ENCODE assay signal across 10 cellular contexts in genomic region chr14:69573841-69574265, GRCh38. TPM values are rescaled to one million over a fixed set of nuclear protein-coding genes. Genes with fewer than 3 reads are reported as not detected.
DNase-seq lines count a peak whose midpoint lies in the region; ATAC-seq and TF ChIP-seq lines count a peak whose summit lies in the region.
"Had no signal": no experiment of that assay in that cellular context is flagged by ENCODE, and none has a peak within 500 bp of the region (broad histone marks: within the 10 kb centered on the region; RNA-seq: fewer than 3 reads in every experiment).

No MANE protein-coding gene starts in this region.

- peaks cover 22% of the 10 kb centered on the region for H3K36me3 Mint-ChIP-seq in Calu3 (ENCODE audit: insufficient read depth, unreplicated experiment)
- H3K36me3 Mint-ChIP-seq in activated T-cell treated with anti-CD3 and anti-CD28 coated beads, Interleukin-2, amount 50 U/mL, for 4 hours (ENCODE audit: insufficient read depth), result no peaks in the 10 kb centered on the region

- H2AFZ ChIP-seq in Karpas-422 (ENCODE audit: low read length), result no peak overlapping the region

- intact Hi-C loops in Calu3 (cut with micrococcal nuclease; ENCODE audit: unreplicated experiment), result loop anchor here (1.0 to 10.0 kb wide), 4 partner anchors 39 to 331 kb away; no protein-coding TSS in a partner anchor

- no peaks in the 10 kb centered on the region for H3K79me2 ChIP-seq in Karpas-422 (ENCODE audit: low read length)

- DNase-seq in Calu3, result no peak
- DNase-seq in Karpas-422, result peak; percentile 83
- DNase-seq in activated T-cell treated with anti-CD3 and anti-CD28 coated beads, Interleukin-2, amount 50 U/mL, for 4 hours, result no peak
- DNase-seq in kidney glomerular epithelial cell (lab: John Stamatoyannopoulos, UW), result no peak

- H3K4me1 ChIP-seq in Karpas-422 (ENCODE audit: low read length) (peaks cover 16% of the 10 kb centered on the region), muscle layer of duodenum (ENCODE audit: control insufficient read depth in 1 of 2, insufficient read depth in 2 of 2, low read length in 2 of 2) (peaks cover 0 to 37% of the 10 kb centered on the region in 2 donors)

- no peaks in the 10 kb centered on the region for H3K27me3 ChIP-seq in Karpas-422 (ENCODE audit: low read length)
- peaks cover 41% of the 10 kb centered on the region for H3K27me3 ChIP-seq in muscle layer of duodenum (ENCODE audit: low read depth, low read length)

- CTCF ChIA-PET in Calu3 (lab: Charles Lee), result interaction anchor here (0.9 to 1.4 kb wide), 3 partner anchors 29 to 38 kb away, joined by 3 to 6 read pairs (median 3); no protein-coding TSS in a partner anchor

- no peaks in the 10 kb centered on the region for H3K36me3 ChIP-seq in Karpas-422 (ENCODE audit: insufficient read depth, low read length)
- no peaks in the 10 kb centered on the region for H3K36me3 ChIP-seq in muscle layer of duodenum (ENCODE audit: control insufficient read depth in 1 of 2, insufficient read depth in 2 of 2, low read length in 2 of 2)

- H4K20me1 ChIP-seq in Karpas-422 (ENCODE audit: insufficient read depth, low read depth, low read length), result no peaks in the 10 kb centered on the region

- peak overlapping the region; percentile 31; the same call in 1 of the 2 replicates for H3K9ac ChIP-seq in Karpas-422 (ENCODE audit: low read length)

- BruUV-seq in Calu3 (replicated peaks; lab: Mats Ljungman, UMichigan), result no TSS peak

- H3K27me3 Mint-ChIP-seq in Calu3 (ENCODE audit: unreplicated experiment), result peaks cover 70% of the 10 kb centered on the region
- H3K27me3 Mint-ChIP-seq in activated T-cell treated with anti-CD3 and anti-CD28 coated beads, Interleukin-2, amount 50 U/mL, for 4 hours (ENCODE audit: low read depth), result peaks cover 62% of the 10 kb centered on the region

- H3K4me3 Mint-ChIP-seq in Calu3 (ENCODE audit: low read depth, unreplicated experiment), result peak overlapping the region; percentile 55
- peak overlapping the region; percentile 82 for H3K4me3 Mint-ChIP-seq in activated T-cell treated with anti-CD3 and anti-CD28 coated beads, Interleukin-2, amount 50 U/mL, for 4 hours

- ATAC-seq in activated T-cell treated with anti-CD3 and anti-CD28 coated beads, Interleukin-2, amount 50 U/mL, for 4 hours, result no peak
- no peak for ATAC-seq in HG03432 (IDR thresholded peaks at IDR 0.05; ENCODE audit: unreplicated experiment)
- ATAC-seq in HG03571 (IDR thresholded peaks at IDR 0.05; ENCODE audit: unreplicated experiment), result no peak
- ATAC-seq in GM19467 (IDR thresholded peaks at IDR 0.05; ENCODE audit: unreplicated experiment), result no peak

- H3K9me3 Mint-ChIP-seq in Calu3 (ENCODE audit: low read depth, unreplicated experiment), result no peaks in the 10 kb centered on the region
- no peaks in the 10 kb centered on the region for H3K9me3 Mint-ChIP-seq in activated T-cell treated with anti-CD3 and anti-CD28 coated beads, Interleukin-2, amount 50 U/mL, for 4 hours

- H3K4me3 ChIP-seq in Karpas-422 (ENCODE audit: low read length), result peak overlapping the region; percentile 60
- peak overlapping the region; percentile 26 to 73 for H3K4me3 ChIP-seq in muscle layer of duodenum (ENCODE audit: low read depth in 1 of 2, low read length in 2 of 2)

- H3K27ac Mint-ChIP-seq in Calu3 (ENCODE audit: unreplicated experiment), result no peak overlapping the region

- H3K4me1 Mint-ChIP-seq in Calu3 (ENCODE audit: low read depth, unreplicated experiment), result peaks cover 8% of the 10 kb centered on the region
- peaks cover 10% of the 10 kb centered on the region for H3K4me1 Mint-ChIP-seq in activated T-cell treated with anti-CD3 and anti-CD28 coated beads, Interleukin-2, amount 50 U/mL, for 4 hours (ENCODE audit: low read depth)

- H3K4me2 ChIP-seq in Karpas-422 (ENCODE audit: low read depth, low read length, poor library complexity, severe bottlenecking), result peak overlapping the region; percentile 59

- H3K9me3 ChIP-seq in Karpas-422 (ENCODE audit: low read length), result no peaks in the 10 kb centered on the region
- no peaks in the 10 kb centered on the region for H3K9me3 ChIP-seq in muscle layer of duodenum (ENCODE audit: control insufficient read depth in 1 of 2, low read length in 2 of 2)

- H3K27ac ChIP-seq in Karpas-422 (ENCODE audit: low read length), result no peak overlapping the region
- no peak overlapping the region for H3K27ac ChIP-seq in muscle layer of duodenum (ENCODE audit: low read length)

- no peak for TF ChIP-seq CTCF in Calu3 (IDR thresholded peaks at IDR 0.05; ENCODE audit: unreplicated experiment)

- H3K9me2 ChIP-seq in Karpas-422 (replicated peaks; ENCODE audit: insufficient read depth, low read length), result no peaks in the 10 kb centered on the region

RNA-seq across cellular contexts. Expression of gene CCDC177, which starts 0.8 kb away (rescaled TPM):
- not detected in 2 replicates for total RNA-seq in Calu3 (2022)
- total RNA-seq in Karpas-422 (2014; rRNA removed; shearing (Covaris generic); ENCODE audit: low replicate concordance), result not detected in 2 replicates
- under 1 TPM in 1 of 3 donors, not detected in 2; 0.05 TPM for total RNA-seq in activated T-cell treated with anti-CD3 and anti-CD28 coated beads, Interleukin-2, amount 50 U/mL, for 4 hours
- total RNA-seq: myocyte, NCI-H460 had no signal

RNA-seq across cellular contexts. Expression of gene SUSD6, which starts 37.5 kb away (rescaled TPM):
- total RNA-seq in Calu3 (2022), result 44.7 and 45.5 TPM in 2 replicates
- total RNA-seq in Karpas-422 (2014; rRNA removed; shearing (Covaris generic); ENCODE audit: low replicate concordance), result 43.8 and 46.0 TPM in 2 replicates
- 100 to 1,000 TPM in 2 of 3 donors, 10 to 100 TPM in 1; 97.4 to 108 (median 103) TPM for total RNA-seq in activated T-cell treated with anti-CD3 and anti-CD28 coated beads, Interleukin-2, amount 50 U/mL, for 4 hours
